ENCODE assay signal across 14 cellular contexts in genomic region chr11:126968915-126969314, GRCh38. TPM values are rescaled to one million over a fixed set of nuclear protein-coding genes. Genes with fewer than 3 reads are reported as not detected.
DNase-seq lines count a peak whose midpoint lies in the region; ATAC-seq and TF ChIP-seq lines count a peak whose summit lies in the region.
"Had no signal": no experiment of that assay in that cellular context is flagged by ENCODE, and none has a peak within 500 bp of the region (broad histone marks: within the 10 kb centered on the region; RNA-seq: fewer than 3 reads in every experiment).

No MANE protein-coding gene starts in this region.

- POLR2A ChIA-PET in activated CD8-positive, alpha-beta T cell treated with anti-CD3 and anti-CD28 coated beads for 36 hours (lab: Charles Lee): no interaction called here
- POLR2A ChIA-PET in activated CD8-positive, alpha-beta T cell treated with anti-CD3 and anti-CD28 coated beads, Interleukin-2, amount 10 ng/mL, durations not matched to agents 7 days and 5 days (lab: Charles Lee): no interaction called here

- H3K4me2 ChIP-seq in Karpas-422 (ENCODE audit: low read depth, low read length, poor library complexity, severe bottlenecking): no peak overlapping the region

- no peaks in the 10 kb centered on the region for H3K36me3 ChIP-seq in Karpas-422 (ENCODE audit: insufficient read depth, low read length)
- H3K36me3 ChIP-seq: upper lobe of right lung had no signal

- intact Hi-C loops in activated CD8-positive, alpha-beta T cell treated with anti-CD3 and anti-CD28 coated beads for 36 hours (cut with micrococcal nuclease): no loop called here

- H3K36me3 Mint-ChIP-seq in activated CD8-positive, alpha-beta T cell treated with anti-CD3 and anti-CD28 coated beads for 36 hours (ENCODE audit: low read depth): no peaks in the 10 kb centered on the region
- H3K36me3 Mint-ChIP-seq in activated CD8-positive, alpha-beta T cell treated with anti-CD3 and anti-CD28 coated beads, Interleukin-2, amount 10 ng/mL, durations not matched to agents 7 days and 5 days (ENCODE audit: low read depth): no peaks in the 10 kb centered on the region
- H3K36me3 Mint-ChIP-seq in endothelial cell (ENCODE audit: low read depth, unreplicated experiment): peaks cover 5% of the 10 kb centered on the region
- H3K36me3 Mint-ChIP-seq in osteocyte (ENCODE audit: unreplicated experiment): no peaks in the 10 kb centered on the region
- H3K36me3 Mint-ChIP-seq: activated naive CD8-positive, alpha-beta T cell treated with anti-CD3 and anti-CD28 coated beads, Interleukin-2, amount 10 ng/mL, durations not matched to agents 7 days and 5 days had no signal

- H3K79me2 ChIP-seq in Karpas-422 (ENCODE audit: low read length): no peaks in the 10 kb centered on the region

- CTCF ChIA-PET in activated CD8-positive, alpha-beta T cell treated with anti-CD3 and anti-CD28 coated beads for 36 hours (lab: Charles Lee): interaction anchor here (2.3 kb wide), 1 partner anchor 22 kb away, joined by 9 read pairs; no protein-coding TSS in a partner anchor
- CTCF ChIA-PET in activated CD8-positive, alpha-beta T cell treated with anti-CD3 and anti-CD28 coated beads, Interleukin-2, amount 10 ng/mL, durations not matched to agents 7 days and 5 days (lab: Charles Lee): interaction anchor here (1.2 kb wide), 1 partner anchor 21 kb away, joined by 3 read pairs; no protein-coding TSS in a partner anchor

- peaks cover 4% of the 10 kb centered on the region; the same call in 1 of the 2 replicates for H3K4me1 ChIP-seq in Karpas-422 (ENCODE audit: low read length)
- H3K4me1 ChIP-seq: upper lobe of right lung had no signal

- DNase-seq in activated CD8-positive, alpha-beta T cell treated with anti-CD3 and anti-CD28 coated beads for 36 hours: peak; percentile 30
- DNase-seq in activated CD8-positive, alpha-beta T cell treated with anti-CD3 and anti-CD28 coated beads, Interleukin-2, amount 10 ng/mL, durations not matched to agents 7 days and 5 days: no peak
- DNase-seq in Karpas-422 (peak; percentile 47), endothelial cell (ENCODE audit: low spot score) (peak; percentile 10), NOMO-1 treated with DMSO at 0.1 percent for 48 hours (lab: John Stamatoyannopoulos, UW; ENCODE audit: unreplicated experiment) (no peak), osteocyte (ENCODE audit: extremely low spot score, unreplicated experiment) (no peak), GM20000 (ENCODE audit: low spot score) (no peak)
- DNase-seq in stimulated activated CD8-positive, alpha-beta memory T cell treated with anti-CD3 and anti-CD28 coated beads, Interleukin-4, amount 100 ng/mL, for 48 hours: peak; percentile 27
- DNase-seq: activated naive CD8-positive, alpha-beta T cell treated with anti-CD3 and anti-CD28 coated beads, Interleukin-2, amount 10 ng/mL, durations not matched to agents 7 days and 5 days; DMS 273 treated with DMSO at 0.1 percent for 48 hours; left colon; NCI-H2171 treated with DMSO at 0.1 percent for 48 hours; upper lobe of right lung had no signal

- H4K20me1 ChIP-seq in Karpas-422 (ENCODE audit: insufficient read depth, low read depth, low read length): no peaks in the 10 kb centered on the region

- no peaks in the 10 kb centered on the region for H3K27me3 ChIP-seq in Karpas-422 (ENCODE audit: low read length)
- H3K27me3 ChIP-seq: upper lobe of right lung had no signal

- no peaks in the 10 kb centered on the region for H3K4me1 Mint-ChIP-seq in activated CD8-positive, alpha-beta T cell treated with anti-CD3 and anti-CD28 coated beads for 36 hours (ENCODE audit: low read depth)
- H3K4me1 Mint-ChIP-seq in activated CD8-positive, alpha-beta T cell treated with anti-CD3 and anti-CD28 coated beads, Interleukin-2, amount 10 ng/mL, durations not matched to agents 7 days and 5 days (ENCODE audit: low read depth): no peaks in the 10 kb centered on the region
- H3K4me1 Mint-ChIP-seq in endothelial cell (ENCODE audit: unreplicated experiment) (peaks cover 9% of the 10 kb centered on the region), osteocyte (ENCODE audit: unreplicated experiment) (peaks cover 5% of the 10 kb centered on the region)
- H3K4me1 Mint-ChIP-seq: activated naive CD8-positive, alpha-beta T cell treated with anti-CD3 and anti-CD28 coated beads, Interleukin-2, amount 10 ng/mL, durations not matched to agents 7 days and 5 days had no signal

- H3K9me2 ChIP-seq in Karpas-422 (replicated peaks; ENCODE audit: insufficient read depth, low read length): no peaks in the 10 kb centered on the region

- no peak for ATAC-seq in activated CD8-positive, alpha-beta T cell treated with anti-CD3 and anti-CD28 coated beads for 36 hours
- no peak for ATAC-seq in activated CD8-positive, alpha-beta T cell treated with anti-CD3 and anti-CD28 coated beads, Interleukin-2, amount 10 ng/mL, durations not matched to agents 7 days and 5 days
- ATAC-seq: left colon had no signal

- peaks cover 27% of the 10 kb centered on the region for H3K27me3 Mint-ChIP-seq in activated CD8-positive, alpha-beta T cell treated with anti-CD3 and anti-CD28 coated beads for 36 hours
- H3K27me3 Mint-ChIP-seq in activated CD8-positive, alpha-beta T cell treated with anti-CD3 and anti-CD28 coated beads, Interleukin-2, amount 10 ng/mL, durations not matched to agents 7 days and 5 days (ENCODE audit: low read depth): peaks cover 12% of the 10 kb centered on the region
- H3K27me3 Mint-ChIP-seq in endothelial cell (ENCODE audit: unreplicated experiment): no peaks in the 10 kb centered on the region
- no peaks in the 10 kb centered on the region for H3K27me3 Mint-ChIP-seq in osteocyte (ENCODE audit: unreplicated experiment)

- no peak overlapping the region for H3K27ac ChIP-seq in Karpas-422 (ENCODE audit: low read length)
- H3K27ac ChIP-seq: upper lobe of right lung had no signal

- no peaks in the 10 kb centered on the region for H3K9me3 ChIP-seq in Karpas-422 (ENCODE audit: low read length)
- H3K9me3 ChIP-seq: upper lobe of right lung had no signal

- H3K4me3 ChIP-seq in Karpas-422 (ENCODE audit: low read length): no peak overlapping the region
- H3K4me3 ChIP-seq: upper lobe of right lung had no signal

- H3K27ac Mint-ChIP-seq in activated CD8-positive, alpha-beta T cell treated with anti-CD3 and anti-CD28 coated beads for 36 hours: no peak overlapping the region
- no peak overlapping the region for H3K27ac Mint-ChIP-seq in activated CD8-positive, alpha-beta T cell treated with anti-CD3 and anti-CD28 coated beads, Interleukin-2, amount 10 ng/mL, durations not matched to agents 7 days and 5 days
- H3K27ac Mint-ChIP-seq in endothelial cell (ENCODE audit: unreplicated experiment) (no peak overlapping the region), osteocyte (ENCODE audit: unreplicated experiment) (no peak overlapping the region)
- H3K27ac Mint-ChIP-seq: activated naive CD8-positive, alpha-beta T cell treated with anti-CD3 and anti-CD28 coated beads, Interleukin-2, amount 10 ng/mL, durations not matched to agents 7 days and 5 days had no signal

- H3K9ac ChIP-seq in Karpas-422 (ENCODE audit: low read length): no peak overlapping the region

- TF ChIP-seq CTCF in activated CD8-positive, alpha-beta T cell treated with anti-CD3 and anti-CD28 coated beads for 36 hours (IDR thresholded peaks at IDR 0.05): no peak
- TF ChIP-seq CTCF in endothelial cell (IDR thresholded peaks at IDR 0.05; ENCODE audit: unreplicated experiment): no peak
- TF ChIP-seq CTCF in osteocyte (IDR thresholded peaks at IDR 0.05): no peak
- no peak for TF ChIP-seq CTCF in GM20000 (IDR thresholded peaks at IDR 0.05; ENCODE audit: extremely low read depth, missing control alignments)

- no peak overlapping the region for H3K4me3 Mint-ChIP-seq in activated CD8-positive, alpha-beta T cell treated with anti-CD3 and anti-CD28 coated beads for 36 hours
- H3K4me3 Mint-ChIP-seq in activated CD8-positive, alpha-beta T cell treated with anti-CD3 and anti-CD28 coated beads, Interleukin-2, amount 10 ng/mL, durations not matched to agents 7 days and 5 days: no peak overlapping the region
- H3K4me3 Mint-ChIP-seq in endothelial cell (ENCODE audit: unreplicated experiment) (no peak overlapping the region), osteocyte (ENCODE audit: unreplicated experiment) (no peak overlapping the region)
- H3K4me3 Mint-ChIP-seq: activated naive CD8-positive, alpha-beta T cell treated with anti-CD3 and anti-CD28 coated beads, Interleukin-2, amount 10 ng/mL, durations not matched to agents 7 days and 5 days; neural crest cell had no signal

- no peak overlapping the region for H2AFZ ChIP-seq in Karpas-422 (ENCODE audit: low read length)

- peaks cover 2% of the 10 kb centered on the region for H3K9me3 Mint-ChIP-seq in activated CD8-positive, alpha-beta T cell treated with anti-CD3 and anti-CD28 coated beads for 36 hours
- no peaks in the 10 kb centered on the region for H3K9me3 Mint-ChIP-seq in activated CD8-positive, alpha-beta T cell treated with anti-CD3 and anti-CD28 coated beads, Interleukin-2, amount 10 ng/mL, durations not matched to agents 7 days and 5 days (ENCODE audit: insufficient read depth)
- H3K9me3 Mint-ChIP-seq in endothelial cell (ENCODE audit: unreplicated experiment): no peaks in the 10 kb centered on the region
- peaks cover 7% of the 10 kb centered on the region for H3K9me3 Mint-ChIP-seq in osteocyte (ENCODE audit: unreplicated experiment)
- H3K9me3 Mint-ChIP-seq: activated naive CD8-positive, alpha-beta T cell treated with anti-CD3 and anti-CD28 coated beads, Interleukin-2, amount 10 ng/mL, durations not matched to agents 7 days and 5 days had no signal

RNA-seq across cellular contexts. Expression of gene KIRREL3, which starts 31.7 kb away (rescaled TPM):
- total RNA-seq in activated CD8-positive, alpha-beta T cell treated with anti-CD3 and anti-CD28 coated beads for 36 hours: not detected
- not detected for total RNA-seq in activated CD8-positive, alpha-beta T cell treated with anti-CD3 and anti-CD28 coated beads, Interleukin-2, amount 10 ng/mL, durations not matched to agents 7 days and 5 days
- not detected in 2 replicates for total RNA-seq in Karpas-422 (2014; rRNA removed; shearing (Covaris generic); ENCODE audit: low replicate concordance)
- total RNA-seq in endothelial cell (ENCODE audit: unreplicated experiment) (0.38 TPM), osteocyte (1.2 and 1.9 TPM in 2 replicates)
- total RNA-seq: activated naive CD8-positive, alpha-beta T cell treated with anti-CD3 and anti-CD28 coated beads, Interleukin-2, amount 10 ng/mL, durations not matched to agents 7 days and 5 days; upper lobe of right lung had no signal

Comparison
In these comparisons a context has a peak if more than half of its experiments do, and no peak if none do; other contexts are left out.
1. DNase-seq: peak in activated CD8-positive, alpha-beta T cell treated with anti-CD3 and anti-CD28 coated beads for 36 hours (single experiment), Karpas-422 (single experiment), endothelial cell (single experiment) and stimulated activated CD8-positive, alpha-beta memory T cell treated with anti-CD3 and anti-CD28 coated beads, Interleukin-4, amount 100 ng/mL, for 48 hours (single experiment); none in activated CD8-positive, alpha-beta T cell treated with anti-CD3 and anti-CD28 coated beads, Interleukin-2, amount 10 ng/mL, durations not matched to agents 7 days and 5 days (single experiment), NOMO-1 treated with DMSO at 0.1 percent for 48 hours (single experiment), osteocyte (single experiment) and GM20000 (single experiment).